ENCODE assay signal across 12 cellular contexts in the genomic region with DNA sequence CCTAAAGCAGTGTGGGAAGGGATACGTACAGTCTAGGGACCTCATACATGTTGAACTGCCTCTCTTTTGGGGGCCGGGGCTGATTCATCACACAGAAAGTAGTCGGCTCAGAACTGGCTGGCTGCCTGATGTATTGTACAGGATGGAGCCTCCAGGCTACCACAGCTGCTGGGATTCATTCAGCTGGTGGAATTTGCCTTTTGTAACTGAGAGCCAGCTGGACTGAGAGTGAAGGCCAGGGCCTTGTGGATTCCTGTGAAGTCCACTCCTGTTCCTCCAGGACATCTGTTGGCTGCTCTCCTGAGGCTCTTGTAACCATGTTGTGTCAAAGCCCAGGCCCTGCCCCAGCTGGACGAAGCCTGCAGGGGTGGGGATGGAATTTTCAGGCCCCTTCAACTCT.
A peak's percentile ranks its signal among the peaks of the same experiment; 100 is the strongest.
DNase-seq lines count a peak whose midpoint lies in the region; TF ChIP-seq lines count a peak whose summit lies in the region.
"Had no signal": no experiment of that assay in that cellular context is flagged by ENCODE, and none has a peak within 500 bp of the region (broad histone marks: within the 10 kb centered on the region; RNA-seq: fewer than 3 reads in every experiment).

No MANE protein-coding gene starts in this region.

- no peak for TF ChIP-seq EP300 in transverse colon (IDR thresholded peaks at IDR 0.05; ENCODE audit: low read depth)

- intact Hi-C loops in lower leg skin (cut with DNase I; ENCODE audit: low total_unique reads) = no loop called here
- intact Hi-C loops in transverse colon (cut with DNase I; ENCODE audit: low total_unique reads) = no loop called here
- intact Hi-C loops in activated CD4-positive, alpha-beta memory T cell treated with anti-CD3 and anti-CD28 coated beads for 36 hours (cut with micrococcal nuclease) = no loop called here

- CTCF ChIA-PET in activated CD4-positive, alpha-beta memory T cell treated with anti-CD3 and anti-CD28 coated beads for 36 hours (lab: Charles Lee) = no interaction called here

- H3K4me1 ChIP-seq in ectodermal cell (ENCODE audit: control insufficient read depth, insufficient read depth, low read length) (peaks cover 8% of the 10 kb centered on the region), transverse colon (no peaks in the 10 kb centered on the region)
- H3K4me1 ChIP-seq: ascending aorta had no signal

- H3K9me3 ChIP-seq in ectodermal cell (ENCODE audit: control insufficient read depth, low read length) (no peaks in the 10 kb centered on the region), transverse colon (no peaks in the 10 kb centered on the region)
- H3K9me3 ChIP-seq: ascending aorta had no signal

- peak; percentile 42 for DNase-seq in NCI-H446 treated with DMSO at 0.1 percent for 48 hours (lab: John Stamatoyannopoulos, UW)
- peak; percentile 49 to 89 for DNase-seq in lower leg skin (ENCODE audit: low spot score in 2 of 2)
- DNase-seq in transverse colon = peak; percentile 45
- no peak for DNase-seq in activated CD4-positive, alpha-beta T cell treated with anti-CD3 and anti-CD28 coated beads for 1 hour
- DNase-seq in NCI-H2171 treated with DMSO at 0.1 percent for 48 hours (lab: John Stamatoyannopoulos, UW) = no peak
- DNase-seq in activated CD4-positive, alpha-beta memory T cell treated with anti-CD3 and anti-CD28 coated beads for 36 hours = no peak
- DNase-seq: activated B cell treated with CpG ODN at 0.5 μM for 24 hours, NCI-H526 had no signal

- H3K27me3 ChIP-seq in ectodermal cell (ENCODE audit: control insufficient read depth, insufficient read depth, low read length, poor library complexity, severe bottlenecking) (no peaks in the 10 kb centered on the region), transverse colon (no peaks in the 10 kb centered on the region)
- H3K27me3 ChIP-seq: ascending aorta had no signal

- H3K27me3 Mint-ChIP-seq in activated CD4-positive, alpha-beta memory T cell treated with anti-CD3 and anti-CD28 coated beads for 36 hours = no peaks in the 10 kb centered on the region
- H3K27me3 Mint-ChIP-seq: activated B cell treated with CpG ODN at 0.5 μM for 24 hours, memory B cell had no signal

- H3K36me3 Mint-ChIP-seq in activated CD4-positive, alpha-beta memory T cell treated with anti-CD3 and anti-CD28 coated beads for 36 hours = no peaks in the 10 kb centered on the region
- H3K36me3 Mint-ChIP-seq: memory B cell had no signal

- in situ Hi-C loops in transverse colon (cut with MboI; ENCODE audit: low pct_ligation_motif_present in 1 of 4, low pct_unique_long_range_greater_than_20kb in 1 of 4, low sequenced_read_pairs in 3 of 4) = no loop called here

- TF ChIP-seq POLR2A in lower leg skin (IDR thresholded peaks at IDR 0.05) = no peak
- TF ChIP-seq POLR2A in transverse colon (IDR thresholded peaks at IDR 0.05) = no peak

- H3K36me3 ChIP-seq in ectodermal cell (ENCODE audit: control insufficient read depth, insufficient read depth, low read length) (no peaks in the 10 kb centered on the region), transverse colon (no peaks in the 10 kb centered on the region)
- H3K36me3 ChIP-seq: ascending aorta had no signal

- TF ChIP-seq CTCF in lower leg skin (IDR thresholded peaks at IDR 0.05) (no peak), transverse colon (IDR thresholded peaks at IDR 0.05) (no peak)

- H3K4me3 Mint-ChIP-seq in activated CD4-positive, alpha-beta memory T cell treated with anti-CD3 and anti-CD28 coated beads for 36 hours = no peak overlapping the region
- H3K4me3 Mint-ChIP-seq: activated B cell treated with CpG ODN at 0.5 μM for 24 hours, GM23338, memory B cell had no signal

- H3K9me3 Mint-ChIP-seq in activated CD4-positive, alpha-beta memory T cell treated with anti-CD3 and anti-CD28 coated beads for 36 hours = no peaks in the 10 kb centered on the region
- H3K9me3 Mint-ChIP-seq: activated B cell treated with CpG ODN at 0.5 μM for 24 hours, GM23338 had no signal

- no peak overlapping the region for H3K27ac Mint-ChIP-seq in activated CD4-positive, alpha-beta memory T cell treated with anti-CD3 and anti-CD28 coated beads for 36 hours
- H3K27ac Mint-ChIP-seq: activated B cell treated with CpG ODN at 0.5 μM for 24 hours, GM23338, memory B cell had no signal

- H3K4me1 Mint-ChIP-seq in activated CD4-positive, alpha-beta memory T cell treated with anti-CD3 and anti-CD28 coated beads for 36 hours (ENCODE audit: low read depth) = no peaks in the 10 kb centered on the region
- H3K4me1 Mint-ChIP-seq: activated B cell treated with CpG ODN at 0.5 μM for 24 hours, GM23338, memory B cell had no signal

- POLR2A ChIA-PET in activated CD4-positive, alpha-beta memory T cell treated with anti-CD3 and anti-CD28 coated beads for 36 hours (lab: Charles Lee) = no interaction called here

- 60 to 61% methylated on average over 4 of the region's 4 CpGs for WGBS in ectodermal cell, 2 experiments
- 25 to 39% methylated on average over 4 of the region's 4 CpGs for WGBS in lower leg skin, 2 donors
- 20 to 24% methylated on average over 1 to 4 of the region's 4 CpGs for WGBS in transverse colon (ENCODE audit: low coverage in 1 of 2), 2 donors

- no peak overlapping the region for H3K4me3 ChIP-seq in ectodermal cell (ENCODE audit: insufficient read depth, low read depth, low read length)
- no peak overlapping the region for H3K4me3 ChIP-seq in lower leg skin (ENCODE audit: low read depth, poor library complexity, severe bottlenecking)
- no peak overlapping the region for H3K4me3 ChIP-seq in transverse colon
- H3K4me3 ChIP-seq: ascending aorta, GM23338 had no signal

- H3K27ac ChIP-seq in ectodermal cell (ENCODE audit: insufficient read depth, low read depth, low read length, poor library complexity, severe bottlenecking) = peak overlapping the region; percentile 50
- peak overlapping the region in 3 of 4 donors; percentile 13 to 49 (median 16) for H3K27ac ChIP-seq in transverse colon
- H3K27ac ChIP-seq: ascending aorta had no signal

Comparison
In these comparisons a context has a peak if more than half of its experiments do, and no peak if none do; other contexts are left out.
1. DNase-seq: peak in NCI-H446 treated with DMSO at 0.1 percent for 48 hours (single experiment), lower leg skin (2 of 2) and transverse colon (single experiment); none in activated CD4-positive, alpha-beta T cell treated with anti-CD3 and anti-CD28 coated beads for 1 hour (single experiment), NCI-H2171 treated with DMSO at 0.1 percent for 48 hours (single experiment) and activated CD4-positive, alpha-beta memory T cell treated with anti-CD3 and anti-CD28 coated beads for 36 hours (single experiment).